Comparison of ENCODE assay signal across 14 cellular contexts in genomic region chr17:31680126-31680525, GRCh38.
DNase-seq lines count a peak whose midpoint lies in the region; ATAC-seq and TF ChIP-seq lines count a peak whose summit lies in the region.
"Had no signal": no experiment of that assay in that cellular context is flagged by ENCODE, and none has a peak within 500 bp of the region (broad histone marks: within the 10 kb centered on the region; RNA-seq: fewer than 3 reads in every experiment).

No MANE protein-coding gene starts in this region.

- peaks cover 3% of the 10 kb centered on the region for H3K4me1 ChIP-seq in foreskin keratinocyte
- H3K4me1 ChIP-seq: sigmoid colon had no signal

- peak; percentile 91 for ATAC-seq in activated naive CD8-positive, alpha-beta T cell treated with anti-CD3 and anti-CD28 coated beads, Interleukin-2, amount 50 U/mL, for 24 hours
- no peak for ATAC-seq in foreskin keratinocyte

- H3K27me3 ChIP-seq in foreskin keratinocyte = peaks cover 2% of the 10 kb centered on the region
- H3K27me3 ChIP-seq: sigmoid colon had no signal

- H3K4me3 Mint-ChIP-seq in activated naive CD8-positive, alpha-beta T cell treated with anti-CD3 and anti-CD28 coated beads, Interleukin-2, amount 50 U/mL, for 24 hours = no peak overlapping the region
- H3K4me3 Mint-ChIP-seq: HFFc6, immature natural killer cell had no signal

- H3K9me3 Mint-ChIP-seq in activated naive CD8-positive, alpha-beta T cell treated with anti-CD3 and anti-CD28 coated beads, Interleukin-2, amount 50 U/mL, for 24 hours = no peaks in the 10 kb centered on the region
- H3K9me3 Mint-ChIP-seq: immature natural killer cell had no signal

- no peak for TF ChIP-seq CTCF in GM13977 (IDR thresholded peaks at IDR 0.05; ENCODE audit: extremely low read depth, insufficient read depth, missing control alignments)
- no peak for TF ChIP-seq CTCF in foreskin keratinocyte (conservative IDR thresholded peaks at IDR 0.05)

- DNase-seq in GM13977 (ENCODE audit: low spot score) (peak; percentile 46), NOMO-1 (lab: John Stamatoyannopoulos, UW; ENCODE audit: unreplicated experiment in 2 of 2) (peak; percentile 13 to 52), NCI-H2081 (lab: John Stamatoyannopoulos, UW) (no peak), NCI-H1092 (lab: John Stamatoyannopoulos, UW) (no peak), foreskin keratinocyte (no peak)
- DNase-seq in activated naive CD8-positive, alpha-beta T cell treated with anti-CD3 and anti-CD28 coated beads, Interleukin-2, amount 50 U/mL, for 24 hours = peak; percentile 51
- peak; percentile 11 to 43 for DNase-seq in stimulated activated CD4-positive, alpha-beta T cell treated with anti-CD3 and anti-CD28 coated beads, Interleukin-4, amount 100 ng/mL, for 48 hours (ENCODE audit: low read depth in 2 of 2)
- DNase-seq: activated naive CD4-positive, alpha-beta T cell treated with Interleukin-2 at 50 U/mL for 16 hours; central memory CD4-positive, alpha-beta T cell; HFFc6; sigmoid colon; stimulated activated naive CD4-positive, alpha-beta T cell treated with Interleukin-2 at 50 U/mL for 16 hours; T1000 had no signal

- no peak overlapping the region for H3K27ac ChIP-seq in foreskin keratinocyte
- H3K27ac ChIP-seq: sigmoid colon had no signal

- no peaks in the 10 kb centered on the region for H3K36me3 Mint-ChIP-seq in activated naive CD8-positive, alpha-beta T cell treated with anti-CD3 and anti-CD28 coated beads, Interleukin-2, amount 50 U/mL, for 24 hours (ENCODE audit: low read depth)
- H3K36me3 Mint-ChIP-seq: immature natural killer cell had no signal

- in situ Hi-C loops in GM13977 (cut with MboI; ENCODE audit: low pct_unique_long_range_greater_than_20kb, low sequenced_read_pairs, unreplicated experiment) = no loop called here

- peaks cover 44% of the 10 kb centered on the region for H3K27me3 Mint-ChIP-seq in activated naive CD8-positive, alpha-beta T cell treated with anti-CD3 and anti-CD28 coated beads, Interleukin-2, amount 50 U/mL, for 24 hours

- peaks cover 21% of the 10 kb centered on the region for H3K4me1 Mint-ChIP-seq in activated naive CD8-positive, alpha-beta T cell treated with anti-CD3 and anti-CD28 coated beads, Interleukin-2, amount 50 U/mL, for 24 hours

- peak overlapping the region; percentile 63 for H3K27ac Mint-ChIP-seq in activated naive CD8-positive, alpha-beta T cell treated with anti-CD3 and anti-CD28 coated beads, Interleukin-2, amount 50 U/mL, for 24 hours
- H3K27ac Mint-ChIP-seq: HFFc6 had no signal

Comparison
In these comparisons a context has a peak if more than half of its experiments do, and no peak if none do; other contexts are left out.
1. DNase-seq: peak in GM13977 (single experiment), NOMO-1 (2 of 2), activated naive CD8-positive, alpha-beta T cell treated with anti-CD3 and anti-CD28 coated beads, Interleukin-2, amount 50 U/mL, for 24 hours (single experiment) and stimulated activated CD4-positive, alpha-beta T cell treated with anti-CD3 and anti-CD28 coated beads, Interleukin-4, amount 100 ng/mL, for 48 hours (2 of 2); none in NCI-H2081 (0 of 2), NCI-H1092 (single experiment) and foreskin keratinocyte (0 of 2).